15 cellular contexts compared by ENCODE assay signal in the genomic region with DNA sequence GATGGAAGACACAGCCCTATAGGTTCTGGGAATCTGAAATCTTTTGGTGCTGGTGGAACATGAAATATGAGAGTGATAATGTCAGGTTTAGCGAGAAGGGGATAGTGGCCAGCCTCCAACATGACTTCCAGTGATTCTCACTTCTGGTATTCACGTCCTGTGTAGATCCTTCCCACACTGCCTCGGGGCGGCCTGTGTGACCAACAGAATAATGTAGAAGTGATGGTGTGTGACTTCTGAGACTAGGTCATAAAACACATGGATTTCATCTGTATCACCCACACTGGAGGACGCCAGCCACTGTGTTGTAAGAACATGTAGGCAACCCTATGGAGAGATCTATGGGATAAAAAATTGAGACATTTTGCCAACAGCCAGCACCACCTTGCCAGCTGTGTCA.
"Had no signal": no experiment of that assay in that cellular context is flagged by ENCODE, and none has a peak within 500 bp of the region (broad histone marks: within the 10 kb centered on the region; RNA-seq: fewer than 3 reads in every experiment).

No MANE protein-coding gene starts in this region.

- H3K4me3 ChIP-seq: gastroesophageal sphincter, heart right ventricle, left ventricle myocardium inferior, mucosa of descending colon, pancreas, sigmoid colon, spleen, suprapubic skin had no signal

- H3K36me3 ChIP-seq: gastroesophageal sphincter, heart right ventricle, left ventricle myocardium inferior, pancreas, sigmoid colon, suprapubic skin had no signal

- H3K27me3 ChIP-seq: gastroesophageal sphincter, heart right ventricle, pancreas, sigmoid colon, spleen, suprapubic skin had no signal

- H3K9me3 ChIP-seq: gastroesophageal sphincter, heart right ventricle, left ventricle myocardium inferior, mucosa of descending colon, pancreas, sigmoid colon, spleen, suprapubic skin had no signal

- DNase-seq: activated naive CD4-positive, alpha-beta T cell; activated naive CD8-positive, alpha-beta T cell treated with anti-CD3 and anti-CD28 coated beads, Interleukin-2, amount 10 ng/mL, durations not matched to agents 7 days and 5 days; activated T-cell treated with anti-CD3 and anti-CD28 coated beads for 4 hours; aorta; cortex of kidney; effector CD4-positive, alpha-beta T cell; heart right ventricle; left ventricle myocardium inferior; mucosa of descending colon; naive thymus-derived CD8-positive, alpha-beta T cell; pancreas; sigmoid colon; spleen had no signal

- H3K4me1 ChIP-seq: sigmoid colon, suprapubic skin had no signal

- H3K27ac ChIP-seq: gastroesophageal sphincter, heart right ventricle, left ventricle myocardium inferior, pancreas, sigmoid colon, spleen, suprapubic skin had no signal

- ATAC-seq: gastroesophageal sphincter; heart right ventricle; mucosa of descending colon; naive thymus-derived CD8-positive, alpha-beta T cell; pancreas had no signal
